8 cellular contexts compared by ENCODE assay signal in genomic region chr3:48685603-48686511, GRCh38. TPM values are rescaled to one million over a fixed set of nuclear protein-coding genes. Genes with fewer than 3 reads are reported as not detected.
DNase-seq lines count a peak whose midpoint lies in the region; ATAC-seq and TF ChIP-seq lines count a peak whose summit lies in the region.

Gene NCKIPSD (minus strand): TSS chr3:48685915. CDS start chr3:48685807, 108 bp downstream.

- H3K4me3 ChIP-seq in right lobe of liver, result peak within 1 kb of the TSS; percentile 55 to 82 (median 74)

- ATAC-seq in HG03354 (IDR thresholded peaks at IDR 0.05; ENCODE audit: poor library complexity, severe bottlenecking, unreplicated experiment) (peak; percentile 87), right lobe of liver (peak; percentile 91 to 97 (median 92))

- no peaks in the 10 kb centered on the region for H3K27me3 ChIP-seq in right lobe of liver

- 3% methylated on average over 16 of the region's 97 CpGs for WGBS in right lobe of liver (ENCODE audit: insufficient coverage, low coverage, low lambda C conversion rate, missing lambda C conversion rate)

- H3K27ac ChIP-seq in right lobe of liver, result peak within 1 kb of the TSS; percentile 66 to 81 (median 78)

- TF ChIP-seq POLR2A in GM19099 (IDR thresholded peaks at IDR 0.05; ENCODE audit: extremely low read depth, insufficient read length, low read depth), result peak; percentile 90
- TF ChIP-seq POLR2A in right lobe of liver (IDR thresholded peaks at IDR 0.05), result peak; percentile 79

- peaks cover 0 to 32% (median 19%) of the 10 kb centered on the region in 4 donors for H3K36me3 ChIP-seq in right lobe of liver

- peak; percentile 72 to 91 (median 82) for TF ChIP-seq CTCF in right lobe of liver (IDR thresholded peaks at IDR 0.05)

- no peaks in the 10 kb centered on the region for H3K9me3 ChIP-seq in right lobe of liver

- peaks cover 0 to 22% (median 5%) of the 10 kb centered on the region in 4 donors for H3K4me1 ChIP-seq in right lobe of liver

- intact Hi-C loops in right lobe of liver (cut with DNase I), result no loop called here

- DNase-seq in C1 segment of cervical spinal cord (lab: John Stamatoyannopoulos, UW), result peak in 13 of 14 donors; percentile 25 to 92 (median 74)
- DNase-seq in NCI-H82 (lab: John Stamatoyannopoulos, UW), result peak; percentile 90
- DNase-seq in activated CD4-positive, alpha-beta T cell treated with anti-CD3 and anti-CD28 coated beads, Interleukin-2, amount 50 U/mL, for 4 hours, result peak; percentile 87
- peak; percentile 51 to 85 for DNase-seq in dermis microvascular lymphatic vessel endothelial cell (ENCODE audit: low read depth in 2 of 2)
- peak; percentile 92 to 93 (median 93) for DNase-seq in right lobe of liver
- DNase-seq in stimulated activated CD4-positive, alpha-beta T cell treated with anti-CD3 and anti-CD28 coated beads, Interleukin-4, amount 100 ng/mL, for 48 hours (ENCODE audit: low read depth in 2 of 2), result peak; percentile 90 to 94

RNA-seq across cellular contexts. Expression of gene NCKIPSD, which starts in this region (rescaled TPM):
- total RNA-seq in dermis microvascular lymphatic vessel endothelial cell (4.6 and 5.9 TPM in 2 replicates), right lobe of liver (10 to 100 TPM in 4 of 6 experiments, 1 to 10 TPM in 2; 6.8 to 27.3 (median 12.3) TPM)

Comparison
In these comparisons a context has a peak if more than half of its experiments do, and no peak if none do; other contexts are left out.
1. Peak in every context shown above with its lines: DNase-seq, ATAC-seq, H3K4me3 ChIP-seq and H3K27ac ChIP-seq.